1 cellular context compared by ENCODE assay signal in genomic region chr22:47534150-47535133, GRCh38.
TF ChIP-seq lines count a peak whose summit lies in the region.

No MANE protein-coding gene starts in this region.

TF ChIP-seq in WTC11, 78 proteins besides CTCF, POLR2A, EP300 and RAD21 (continued from another document):
- TF ChIP-seq, protein P1, sequence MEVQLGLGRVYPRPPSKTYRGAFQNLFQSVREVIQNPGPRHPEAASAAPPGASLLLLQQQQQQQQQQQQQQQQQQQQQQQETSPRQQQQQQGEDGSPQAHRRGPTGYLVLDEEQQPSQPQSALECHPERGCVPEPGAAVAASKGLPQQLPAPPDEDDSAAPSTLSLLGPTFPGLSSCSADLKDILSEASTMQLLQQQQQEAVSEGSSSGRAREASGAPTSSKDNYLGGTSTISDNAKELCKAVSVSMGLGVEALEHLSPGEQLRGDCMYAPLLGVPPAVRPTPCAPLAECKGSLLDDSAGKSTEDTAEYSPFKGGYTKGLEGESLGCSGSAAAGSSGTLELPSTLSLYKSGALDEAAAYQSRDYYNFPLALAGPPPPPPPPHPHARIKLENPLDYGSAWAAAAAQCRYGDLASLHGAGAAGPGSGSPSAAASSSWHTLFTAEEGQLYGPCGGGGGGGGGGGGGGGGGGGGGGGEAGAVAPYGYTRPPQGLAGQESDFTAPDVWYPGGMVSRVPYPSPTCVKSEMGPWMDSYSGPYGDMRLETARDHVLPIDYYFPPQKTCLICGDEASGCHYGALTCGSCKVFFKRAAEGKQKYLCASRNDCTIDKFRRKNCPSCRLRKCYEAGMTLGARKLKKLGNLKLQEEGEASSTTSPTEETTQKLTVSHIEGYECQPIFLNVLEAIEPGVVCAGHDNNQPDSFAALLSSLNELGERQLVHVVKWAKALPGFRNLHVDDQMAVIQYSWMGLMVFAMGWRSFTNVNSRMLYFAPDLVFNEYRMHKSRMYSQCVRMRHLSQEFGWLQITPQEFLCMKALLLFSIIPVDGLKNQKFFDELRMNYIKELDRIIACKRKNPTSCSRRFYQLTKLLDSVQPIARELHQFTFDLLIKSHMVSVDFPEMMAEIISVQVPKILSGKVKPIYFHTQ (CRISPR knock-in tag; IDR thresholded peaks at IDR 0.05): no peak
- TF ChIP-seq, protein P2, sequence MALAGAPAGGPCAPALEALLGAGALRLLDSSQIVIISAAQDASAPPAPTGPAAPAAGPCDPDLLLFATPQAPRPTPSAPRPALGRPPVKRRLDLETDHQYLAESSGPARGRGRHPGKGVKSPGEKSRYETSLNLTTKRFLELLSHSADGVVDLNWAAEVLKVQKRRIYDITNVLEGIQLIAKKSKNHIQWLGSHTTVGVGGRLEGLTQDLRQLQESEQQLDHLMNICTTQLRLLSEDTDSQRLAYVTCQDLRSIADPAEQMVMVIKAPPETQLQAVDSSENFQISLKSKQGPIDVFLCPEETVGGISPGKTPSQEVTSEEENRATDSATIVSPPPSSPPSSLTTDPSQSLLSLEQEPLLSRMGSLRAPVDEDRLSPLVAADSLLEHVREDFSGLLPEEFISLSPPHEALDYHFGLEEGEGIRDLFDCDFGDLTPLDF (CRISPR knock-in tag; IDR thresholded peaks at IDR 0.05): no peak
- TF ChIP-seq USF2 (CRISPR knock-in tag; IDR thresholded peaks at IDR 0.05) (no peak), ZNF121 (CRISPR knock-in tag; IDR thresholded peaks at IDR 0.05) (no peak), ZNF232 (CRISPR knock-in tag; IDR thresholded peaks at IDR 0.05) (no peak), NR2C2 (CRISPR knock-in tag; IDR thresholded peaks at IDR 0.05) (no peak), CREM (CRISPR knock-in tag; IDR thresholded peaks at IDR 0.05) (no peak), OVOL2 (CRISPR knock-in tag; IDR thresholded peaks at IDR 0.05; ENCODE audit: borderline replicate concordance) (no peak), ATF1 (CRISPR knock-in tag; IDR thresholded peaks at IDR 0.05) (no peak), ATF2 (CRISPR knock-in tag; IDR thresholded peaks at IDR 0.05; ENCODE audit: borderline replicate concordance, low read depth) (no peak), MXD4 (CRISPR knock-in tag; IDR thresholded peaks at IDR 0.05; ENCODE audit: borderline replicate concordance) (no peak), FOXJ3 (CRISPR knock-in tag; IDR thresholded peaks at IDR 0.05; ENCODE audit: borderline replicate concordance) (no peak)
- TF ChIP-seq, protein P3, sequence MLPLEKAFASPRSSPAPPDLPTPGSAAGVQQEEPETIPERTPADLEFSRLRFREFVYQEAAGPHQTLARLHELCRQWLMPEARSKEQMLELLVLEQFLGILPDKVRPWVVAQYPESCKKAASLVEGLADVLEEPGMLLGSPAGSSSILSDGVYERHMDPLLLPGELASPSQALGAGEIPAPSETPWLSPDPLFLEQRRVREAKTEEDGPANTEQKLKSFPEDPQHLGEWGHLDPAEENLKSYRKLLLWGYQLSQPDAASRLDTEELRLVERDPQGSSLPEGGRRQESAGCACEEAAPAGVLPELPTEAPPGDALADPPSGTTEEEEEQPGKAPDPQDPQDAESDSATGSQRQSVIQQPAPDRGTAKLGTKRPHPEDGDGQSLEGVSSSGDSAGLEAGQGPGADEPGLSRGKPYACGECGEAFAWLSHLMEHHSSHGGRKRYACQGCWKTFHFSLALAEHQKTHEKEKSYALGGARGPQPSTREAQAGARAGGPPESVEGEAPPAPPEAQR (CRISPR knock-in tag; IDR thresholded peaks at IDR 0.05): no peak
TF ChIP-seq in WTC11: peak in this region for 0.
